Comparison of ENCODE assay signal across 16 cellular contexts in the genomic region with DNA sequence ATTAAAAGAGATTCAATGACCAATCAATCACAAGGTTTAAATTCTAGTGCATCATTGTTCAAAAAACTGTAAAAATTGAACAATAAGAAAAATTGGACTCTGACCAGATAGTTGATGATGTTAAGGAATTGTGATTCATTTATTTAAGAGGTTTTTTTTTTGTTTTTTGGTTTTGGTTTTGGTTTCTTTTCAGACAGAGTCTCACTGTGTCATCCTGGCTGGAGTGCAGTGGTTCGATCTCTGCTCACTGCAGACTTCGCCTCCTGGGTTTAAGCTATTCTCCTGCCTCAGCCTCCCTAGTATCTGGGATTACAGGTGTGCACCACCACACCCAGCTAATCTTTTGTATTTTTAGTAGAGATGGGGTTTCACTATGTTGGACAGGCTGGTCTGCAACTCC. TPM values are rescaled to one million over a fixed set of nuclear protein-coding genes. Genes with fewer than 3 reads are reported as not detected.
DNase-seq lines count a peak whose midpoint lies in the region; ATAC-seq and TF ChIP-seq lines count a peak whose summit lies in the region.
"Had no signal": no experiment of that assay in that cellular context is flagged by ENCODE, and none has a peak within 500 bp of the region (broad histone marks: within the 10 kb centered on the region; RNA-seq: fewer than 3 reads in every experiment).

No MANE protein-coding gene starts in this region.

- no peaks in the 10 kb centered on the region for H4K20me1 ChIP-seq in GM23248 (ENCODE audit: insufficient read depth)

- TF ChIP-seq EP300 in tibial nerve (IDR thresholded peaks at IDR 0.05): no peak

- H3K27me3 ChIP-seq in GM23248 (replicated peaks; ENCODE audit: insufficient read depth): peaks cover 8% of the 10 kb centered on the region
- H3K27me3 ChIP-seq in tibial nerve: no peaks in the 10 kb centered on the region

- intact Hi-C loops in activated CD8-positive, alpha-beta T cell treated with anti-CD3 and anti-CD28 coated beads for 36 hours (cut with micrococcal nuclease): no loop called here

- no peak overlapping the region for H3K27ac Mint-ChIP-seq in activated T-cell treated with anti-CD3 and anti-CD28 coated beads, Interleukin-2, amount 50 U/mL, for 72 hours
- H3K27ac Mint-ChIP-seq in activated T-cell treated with anti-CD3 and anti-CD28 coated beads, Interleukin-2, amount 50 U/mL, for 24 hours: no peak overlapping the region
- no peak overlapping the region for H3K27ac Mint-ChIP-seq in activated CD8-positive, alpha-beta T cell treated with anti-CD3 and anti-CD28 coated beads for 36 hours
- H3K27ac Mint-ChIP-seq: CD14-positive monocyte had no signal

- H3K4me3 ChIP-seq in GM23248 (no peak overlapping the region), tibial nerve (no peak overlapping the region)

- no peak overlapping the region for H2AFZ ChIP-seq in GM23248

- peaks cover 0 to 2% of the 10 kb centered on the region in 2 donors for H3K36me3 Mint-ChIP-seq in activated T-cell treated with anti-CD3 and anti-CD28 coated beads, Interleukin-2, amount 50 U/mL, for 72 hours (ENCODE audit: insufficient read depth in 2 of 2)
- no peaks in the 10 kb centered on the region for H3K36me3 Mint-ChIP-seq in activated T-cell treated with anti-CD3 and anti-CD28 coated beads, Interleukin-2, amount 50 U/mL, for 24 hours (ENCODE audit: low read depth)
- no peaks in the 10 kb centered on the region for H3K36me3 Mint-ChIP-seq in activated CD8-positive, alpha-beta T cell treated with anti-CD3 and anti-CD28 coated beads for 36 hours (ENCODE audit: low read depth)
- H3K36me3 Mint-ChIP-seq: CD14-positive monocyte had no signal

- 52 to 55% methylated on average over 2 of the region's 2 CpGs for WGBS in GM23248 (ENCODE audit: low coverage in 1 of 2, low lambda C conversion rate in 2 of 2, missing lambda C conversion rate in 2 of 2), 2 experiments
- 81 to 83% methylated on average over 2 of the region's 2 CpGs for WGBS in tibial nerve, 2 donors

- POLR2A ChIA-PET in activated CD8-positive, alpha-beta T cell treated with anti-CD3 and anti-CD28 coated beads for 36 hours (lab: Charles Lee): no interaction called here

- no peak overlapping the region for H3K9ac ChIP-seq in GM23248
- H3K9ac ChIP-seq: KMS-11 had no signal

- no peak for TF ChIP-seq CTCF in activated CD8-positive, alpha-beta T cell treated with anti-CD3 and anti-CD28 coated beads for 36 hours (IDR thresholded peaks at IDR 0.05)
- TF ChIP-seq CTCF in tibial nerve (IDR thresholded peaks at IDR 0.05): no peak

- no peaks in the 10 kb centered on the region for H3K9me3 Mint-ChIP-seq in activated T-cell treated with anti-CD3 and anti-CD28 coated beads, Interleukin-2, amount 50 U/mL, for 72 hours
- no peaks in the 10 kb centered on the region for H3K9me3 Mint-ChIP-seq in activated T-cell treated with anti-CD3 and anti-CD28 coated beads, Interleukin-2, amount 50 U/mL, for 24 hours
- H3K9me3 Mint-ChIP-seq in activated CD8-positive, alpha-beta T cell treated with anti-CD3 and anti-CD28 coated beads for 36 hours: peaks cover 3% of the 10 kb centered on the region
- H3K9me3 Mint-ChIP-seq: CD14-positive monocyte had no signal

- peaks cover 13% of the 10 kb centered on the region for H3K4me1 Mint-ChIP-seq in activated T-cell treated with anti-CD3 and anti-CD28 coated beads, Interleukin-2, amount 50 U/mL, for 72 hours (ENCODE audit: low read depth)
- H3K4me1 Mint-ChIP-seq in activated T-cell treated with anti-CD3 and anti-CD28 coated beads, Interleukin-2, amount 50 U/mL, for 24 hours (ENCODE audit: low read depth): peaks cover 12% of the 10 kb centered on the region
- peaks cover 13% of the 10 kb centered on the region for H3K4me1 Mint-ChIP-seq in activated CD8-positive, alpha-beta T cell treated with anti-CD3 and anti-CD28 coated beads for 36 hours (ENCODE audit: low read depth)

- peak; percentile 32 to 55 for ATAC-seq in activated T-cell treated with anti-CD3 and anti-CD28 coated beads, Interleukin-2, amount 50 U/mL, for 72 hours (replicated peaks in 1 of 2)
- ATAC-seq in activated CD8-positive, alpha-beta T cell treated with anti-CD3 and anti-CD28 coated beads for 36 hours: peak; percentile 64
- no peak for ATAC-seq in GM21619 (IDR thresholded peaks at IDR 0.05; ENCODE audit: unreplicated experiment)
- ATAC-seq: SK-N-SH treated with all-trans-retinoic acid at 6 μM for 48 hours had no signal

- CTCF ChIA-PET in activated CD8-positive, alpha-beta T cell treated with anti-CD3 and anti-CD28 coated beads for 36 hours (lab: Charles Lee): no interaction called here

- no peaks in the 10 kb centered on the region for H3K79me2 ChIP-seq in GM23248 (ENCODE audit: insufficient read depth)

- H3F3A ChIP-seq in GM23248 (ENCODE audit: insufficient read depth): no peaks in the 10 kb centered on the region

- H3K27me3 Mint-ChIP-seq in activated T-cell treated with anti-CD3 and anti-CD28 coated beads, Interleukin-2, amount 50 U/mL, for 72 hours (ENCODE audit: low read depth): peaks cover 4% of the 10 kb centered on the region
- H3K27me3 Mint-ChIP-seq in activated T-cell treated with anti-CD3 and anti-CD28 coated beads, Interleukin-2, amount 50 U/mL, for 24 hours: peaks cover 7% of the 10 kb centered on the region
- peaks cover 10% of the 10 kb centered on the region for H3K27me3 Mint-ChIP-seq in activated CD8-positive, alpha-beta T cell treated with anti-CD3 and anti-CD28 coated beads for 36 hours

- DNase-seq in activated T-cell treated with anti-CD3 and anti-CD28 coated beads, Interleukin-2, amount 50 U/mL, for 72 hours: no peak
- DNase-seq in activated T-cell treated with anti-CD3 and anti-CD28 coated beads, Interleukin-2, amount 50 U/mL, for 24 hours: no peak
- peak; percentile 4 for DNase-seq in GM23248
- DNase-seq in activated CD8-positive, alpha-beta T cell treated with anti-CD3 and anti-CD28 coated beads for 36 hours: no peak
- DNase-seq in tibial nerve (ENCODE audit: low spot score in 2 of 2): no peak
- DNase-seq in NOMO-1 treated with DMSO at 0.1 percent for 48 hours (lab: John Stamatoyannopoulos, UW; ENCODE audit: unreplicated experiment): no peak
- DNase-seq: NCI-H1105 treated with DMSO at 0.1 percent for 48 hours, NCI-H1694 treated with DMSO at 0.1 percent for 48 hours, NCI-H2107, NCI-H226, NCI-H524 treated with DMSO at 0.1 percent for 48 hours, SHP77 had no signal

- H3K4me3 Mint-ChIP-seq in activated T-cell treated with anti-CD3 and anti-CD28 coated beads, Interleukin-2, amount 50 U/mL, for 72 hours: peak overlapping the region in 1 of 2 donors; percentile 19
- H3K4me3 Mint-ChIP-seq in activated T-cell treated with anti-CD3 and anti-CD28 coated beads, Interleukin-2, amount 50 U/mL, for 24 hours: no peak overlapping the region
- no peak overlapping the region for H3K4me3 Mint-ChIP-seq in activated CD8-positive, alpha-beta T cell treated with anti-CD3 and anti-CD28 coated beads for 36 hours
- H3K4me3 Mint-ChIP-seq: CD14-positive monocyte had no signal

- H3K36me3 ChIP-seq in GM23248 (ENCODE audit: low read depth): no peaks in the 10 kb centered on the region
- no peaks in the 10 kb centered on the region for H3K36me3 ChIP-seq in tibial nerve

- in situ Hi-C loops in GM23248 (cut with MboI): no loop called here

- H3K9me2 ChIP-seq in GM23248 (ENCODE audit: insufficient read depth): no peaks in the 10 kb centered on the region

- H3K4me1 ChIP-seq in GM23248 (ENCODE audit: insufficient read depth) (no peaks in the 10 kb centered on the region), tibial nerve (no peaks in the 10 kb centered on the region)

- TF ChIP-seq POLR2A in tibial nerve (IDR thresholded peaks at IDR 0.05): no peak

- H3K27ac ChIP-seq in GM23248 (no peak overlapping the region), tibial nerve (peak overlapping the region in 3 of 4 donors; percentile 4 to 33 (median 12))
- H3K27ac ChIP-seq: KMS-11 had no signal

- no peak overlapping the region for H3K4me2 ChIP-seq in GM23248 (ENCODE audit: unreplicated experiment)
- H3K4me2 ChIP-seq: KMS-11 had no signal

- no peaks in the 10 kb centered on the region for H3K9me3 ChIP-seq in GM23248 (ENCODE audit: low read depth)
- H3K9me3 ChIP-seq in tibial nerve: no peaks in the 10 kb centered on the region

RNA-seq across cellular contexts. Expression of a gene that starts 17.1 kb away (rescaled TPM):
- total RNA-seq in activated T-cell treated with anti-CD3 and anti-CD28 coated beads, Interleukin-2, amount 50 U/mL, for 72 hours: 100 to 1,000 TPM; 276 to 287 TPM
- total RNA-seq in GM23248 (2014; rRNA removed; shearing (Covaris generic)): 527 and 543 TPM in 2 replicates
- 289 and 297 TPM in 2 replicates for polyA plus RNA-seq in GM23248 (2016; fragmentation: Nextera tagmentation; extraction: Ambion mirVana)
- 100 to 1,000 TPM; 402 to 435 TPM for total RNA-seq in activated CD8-positive, alpha-beta T cell treated with anti-CD3 and anti-CD28 coated beads for 36 hours
- 100 to 1,000 TPM; 163 to 257 (median 177) TPM for total RNA-seq in tibial nerve
